ENCODE assay signal across 24 cellular contexts in genomic region chr17:77990301-77990700, GRCh38.
"Had no signal": no experiment of that assay in that cellular context is flagged by ENCODE, and none has a peak within 500 bp of the region (broad histone marks: within the 10 kb centered on the region; RNA-seq: fewer than 3 reads in every experiment).

No MANE protein-coding gene starts in this region.

- H3K4me1 Mint-ChIP-seq: mesothelial cell of epicardium had no signal

- ATAC-seq: gastroesophageal sphincter; left cardiac atrium; lower lobe of right lung; pancreas; right cardiac atrium; stimulated activated naive CD8-positive, alpha-beta T cell treated with anti-CD3 and anti-CD28 coated beads, Interleukin-15, Interleukin-2, amounts not matched to agents 100 U/mL and 50 U/mL, for 24 hours had no signal

- H3K27ac Mint-ChIP-seq: memory B cell, mesothelial cell of epicardium, nephron, progenitor cell of endocrine pancreas had no signal

- DNase-seq: effector memory CD4-positive, alpha-beta T cell; esophagus squamous epithelium; foreskin fibroblast; glutamatergic neuron; immature natural killer cell; left cardiac atrium; left ventricle myocardium inferior; lower lobe of right lung; occipital lobe; pancreas; right cardiac atrium; small intestine; stimulated activated CD4-positive, alpha-beta T cell treated with anti-CD3 and anti-CD28 coated beads, Interleukin-12 subunit alpha, Interleukin-12 subunit beta, amount 100 ng/mL, for 4 hours; stimulated activated naive CD8-positive, alpha-beta T cell treated with anti-CD3 and anti-CD28 coated beads, Interleukin-15, Interleukin-2, amounts not matched to agents 100 U/mL and 50 U/mL, for 24 hours; thyroid gland; upper lobe of left lung had no signal

- H3K27me3 ChIP-seq: esophagus squamous epithelium, gastroesophageal sphincter, pancreas, suprapubic skin, thyroid gland, upper lobe of left lung, vagina had no signal

- H3K4me3 ChIP-seq: esophagus squamous epithelium, gastroesophageal sphincter, left ventricle myocardium inferior, lower lobe of right lung, pancreas, suprapubic skin, thyroid gland, upper lobe of left lung, vagina had no signal

- H3K9me3 ChIP-seq: esophagus squamous epithelium, gastroesophageal sphincter, left ventricle myocardium inferior, lower lobe of right lung, pancreas, suprapubic skin, thyroid gland, upper lobe of left lung, vagina had no signal

- H3K36me3 Mint-ChIP-seq: immature natural killer cell, mesothelial cell of epicardium had no signal

- H3K27ac ChIP-seq: epithelial cell of prostate, esophagus squamous epithelium, gastroesophageal sphincter, left ventricle myocardium inferior, lower lobe of right lung, pancreas, suprapubic skin, thyroid gland, upper lobe of left lung, vagina had no signal

- H3K27me3 Mint-ChIP-seq: memory B cell, progenitor cell of endocrine pancreas had no signal

- H3K36me3 ChIP-seq: esophagus squamous epithelium, gastroesophageal sphincter, left ventricle myocardium inferior, lower lobe of right lung, pancreas, suprapubic skin, thyroid gland, upper lobe of left lung, vagina had no signal

- H3K9me3 Mint-ChIP-seq: immature natural killer cell, memory B cell, mesothelial cell of epicardium, nephron had no signal

- H3K4me3 Mint-ChIP-seq: immature natural killer cell, memory B cell, mesothelial cell of epicardium, nephron had no signal
